In the genomic region with DNA sequence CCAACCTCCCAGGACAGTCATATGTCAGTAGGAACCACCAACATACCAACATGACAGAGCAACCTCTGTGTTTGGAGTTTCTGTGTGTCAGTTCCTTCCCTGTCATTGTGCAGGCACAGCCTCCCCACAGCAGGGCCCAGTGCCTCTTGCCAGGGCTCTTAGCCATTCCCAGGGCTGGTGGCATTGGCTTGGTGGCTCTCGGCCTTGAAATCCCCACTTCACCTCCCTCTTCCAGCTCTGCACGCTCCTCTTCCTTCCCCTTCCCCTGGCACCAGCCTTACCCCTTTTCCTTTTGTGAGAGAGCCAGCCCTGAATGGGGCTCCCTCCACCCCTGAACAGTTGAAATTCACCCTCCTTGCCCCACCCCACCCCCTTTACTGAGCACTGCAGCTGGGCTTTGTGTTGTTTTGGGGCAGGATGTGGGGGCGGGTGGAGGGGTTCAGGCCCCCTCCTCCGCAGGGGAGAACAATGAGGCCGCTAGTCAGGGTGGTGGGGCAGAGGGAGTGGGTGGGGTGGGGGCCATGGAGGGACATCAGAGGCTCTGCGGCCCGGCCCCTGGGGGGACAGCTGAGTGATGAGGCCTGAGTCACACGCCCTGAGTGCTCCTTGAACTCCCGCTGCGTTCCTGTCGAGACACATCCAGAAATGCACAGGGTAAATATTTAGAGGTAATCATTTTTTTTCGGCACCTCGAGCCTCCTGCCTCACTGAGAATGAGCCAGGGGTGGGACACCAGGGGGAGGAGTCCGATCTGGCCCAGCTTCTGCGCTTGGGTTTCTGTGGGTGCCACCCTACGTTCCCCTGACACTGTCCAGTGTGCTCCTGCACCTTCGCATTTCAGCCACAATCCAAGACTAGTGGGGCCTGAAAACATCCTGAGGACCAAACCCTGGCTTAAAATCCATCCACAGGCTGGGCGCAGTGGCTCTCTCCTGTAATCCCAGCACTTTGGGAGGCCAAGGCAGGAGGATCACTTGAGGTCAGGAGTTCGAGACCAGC, we compare ENCODE assay signal across 10 cellular contexts. TPM values are rescaled to one million over a fixed set of nuclear protein-coding genes. Genes with fewer than 3 reads are reported as not detected.
DNase-seq lines count a peak whose midpoint lies in the region; ATAC-seq and TF ChIP-seq lines count a peak whose summit lies in the region.
"Had no signal": no experiment of that assay in that cellular context is flagged by ENCODE, and none has a peak within 500 bp of the region (broad histone marks: within the 10 kb centered on the region; RNA-seq: fewer than 3 reads in every experiment).

No MANE protein-coding gene starts in this region.

- DNase-seq in A172 (ENCODE audit: low spot score) (peak; percentile 74), GDM1 (lab: John Stamatoyannopoulos, UW) (peak; percentile 17), NCI-H510A treated with DMSO at 0.1 percent for 48 hours (lab: John Stamatoyannopoulos, UW) (peak; percentile 26), esophagus squamous epithelium (lab: John Stamatoyannopoulos, UW) (no peak), body of pancreas (no peak), UCSD-AML1 (lab: John Stamatoyannopoulos, UW; ENCODE audit: unreplicated experiment) (no peak)
- DNase-seq: activated naive CD4-positive, alpha-beta T cell treated with anti-CD3 and anti-CD28 coated beads for 36 hours; T-helper 9 cell had no signal

- WGBS in esophagus squamous epithelium, 2 donors, result 25 to 29% methylated on average over 8 to 12 of the region's 19 CpGs
- WGBS in body of pancreas, 2 donors, result 50 to 56% methylated on average over 13 to 19 of the region's 19 CpGs

- no peaks in the 10 kb centered on the region for H3K36me3 ChIP-seq in esophagus squamous epithelium
- no peaks in the 10 kb centered on the region for H3K36me3 ChIP-seq in body of pancreas (replicated peaks in 1 of 2; ENCODE audit: insufficient read depth in 1 of 2, low read depth in 2 of 2)

- H3K4me3 ChIP-seq in esophagus squamous epithelium (no peak overlapping the region), body of pancreas (no peak overlapping the region)

- H3K27ac ChIP-seq in esophagus squamous epithelium (peak overlapping the region in 3 of 4 donors; percentile 14 to 39 (median 33)), body of pancreas (no peak overlapping the region)

- ATAC-seq in HG02884 (IDR thresholded peaks at IDR 0.05; ENCODE audit: unreplicated experiment), result no peak
- no peak for ATAC-seq in body of pancreas
- no peak for ATAC-seq in GM19351 (IDR thresholded peaks at IDR 0.05; ENCODE audit: unreplicated experiment)

- H3K27me3 ChIP-seq in esophagus squamous epithelium (peaks cover 0 to 100% (median 0%) of the 10 kb centered on the region in 4 donors), body of pancreas (no peaks in the 10 kb centered on the region)

- no peak for TF ChIP-seq POLR2A in esophagus squamous epithelium (IDR thresholded peaks at IDR 0.05)
- TF ChIP-seq POLR2A in body of pancreas (IDR thresholded peaks at IDR 0.05), result no peak

- intact Hi-C loops in esophagus squamous epithelium (cut with DNase I) (no loop called here), body of pancreas (cut with DNase I) (no loop called here)

- H3K9me3 ChIP-seq in esophagus squamous epithelium, result no peaks in the 10 kb centered on the region
- H3K9me3 ChIP-seq in body of pancreas, result no peaks in the 10 kb centered on the region

- no peak for TF ChIP-seq CTCF in esophagus squamous epithelium (IDR thresholded peaks at IDR 0.05)
- no peak for TF ChIP-seq CTCF in body of pancreas (IDR thresholded peaks at IDR 0.05)

- H3K4me1 ChIP-seq in esophagus squamous epithelium (peaks cover 0 to 31% (median 6%) of the 10 kb centered on the region in 3 donors), body of pancreas (no peaks in the 10 kb centered on the region)

RNA-seq across cellular contexts. Expression of gene LGR6, which starts 28.6 kb away (rescaled TPM):
- not detected in 2 replicates for total RNA-seq in A172 (2014; rRNA removed; shearing (Covaris generic))
- total RNA-seq in esophagus squamous epithelium, result 1 to 10 TPM in 3 of 4 donors, under 1 TPM in 1; 0.53 to 6.4 (median 2.9) TPM
- total RNA-seq in body of pancreas, result under 1 TPM in 1 of 2 donors, not detected in 1; 0.52 TPM

Comparison
In these comparisons a context has a peak if more than half of its experiments do, and no peak if none do; other contexts are left out.
1. DNase-seq: peak in A172 (single experiment), GDM1 (single experiment) and NCI-H510A treated with DMSO at 0.1 percent for 48 hours (single experiment); none in esophagus squamous epithelium (single experiment), body of pancreas (0 of 4) and UCSD-AML1 (single experiment).
2. H3K27ac ChIP-seq: peak in esophagus squamous epithelium (3 of 4); none in body of pancreas (0 of 4).